Comparison of ENCODE assay signal across 23 cellular contexts in the genomic region with DNA sequence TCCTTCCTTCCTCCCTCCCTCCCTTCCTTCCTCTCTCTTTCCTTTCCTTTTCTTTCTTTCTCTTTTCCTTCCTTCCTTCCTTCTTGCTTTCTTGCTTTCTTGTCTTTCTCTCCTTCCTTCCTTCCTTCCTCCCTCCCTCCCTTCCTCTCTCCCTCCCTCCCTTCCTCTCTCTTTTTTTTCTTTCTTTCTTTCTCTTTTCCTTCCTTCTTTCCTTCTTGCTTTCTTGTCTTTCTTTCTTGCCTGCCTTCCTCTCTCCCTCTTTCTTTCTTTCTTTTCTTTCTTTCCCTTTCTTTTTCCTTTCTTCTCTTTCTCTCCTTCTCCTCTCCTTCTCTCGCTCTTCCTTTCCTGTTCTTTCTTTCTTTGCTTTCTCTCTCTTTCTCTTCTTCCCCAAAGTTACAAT.
DNase-seq lines count a peak whose midpoint lies in the region; ATAC-seq and TF ChIP-seq lines count a peak whose summit lies in the region.
"Had no signal": no experiment of that assay in that cellular context is flagged by ENCODE, and none has a peak within 500 bp of the region (broad histone marks: within the 10 kb centered on the region; RNA-seq: fewer than 3 reads in every experiment).

No MANE protein-coding gene starts in this region.

- TF ChIP-seq POLR2A in gastroesophageal sphincter (IDR thresholded peaks at IDR 0.05) = no peak

- no TSS peak for BruUV-seq in Calu3 (replicated peaks; lab: Mats Ljungman, UMichigan)

- H3K36me3 ChIP-seq in HEK293 (ENCODE audit: control insufficient read depth in 2 of 2, insufficient read depth in 1 of 2, low read length in 2 of 2) (no peaks in the 10 kb centered on the region), gastroesophageal sphincter (no peaks in the 10 kb centered on the region)
- H3K36me3 ChIP-seq: BE2C; BLaER1 treated with 17β-estradiol and CSF1 and Interleukin-3, amounts not matched to agents 10 nM and 100 nM had no signal

- H3K36me3 Mint-ChIP-seq in WTC11 (no peaks in the 10 kb centered on the region), chondrocyte (ENCODE audit: low read depth) (no peaks in the 10 kb centered on the region), osteocyte (ENCODE audit: unreplicated experiment) (no peaks in the 10 kb centered on the region), Calu3 (ENCODE audit: insufficient read depth, unreplicated experiment) (no peaks in the 10 kb centered on the region)
- H3K36me3 Mint-ChIP-seq: CD14-positive monocyte; CD8-positive, alpha-beta memory T cell had no signal

- no peak for TF ChIP-seq CTCF in HEK293 (tag by site-specific recombination; IDR thresholded peaks at IDR 0.05)
- TF ChIP-seq CTCF in WTC11 (IDR thresholded peaks at IDR 0.05) = no peak
- no peak for TF ChIP-seq CTCF in chondrocyte (IDR thresholded peaks at IDR 0.05)
- no peak for TF ChIP-seq CTCF in osteocyte (IDR thresholded peaks at IDR 0.05)
- TF ChIP-seq CTCF in Calu3 (IDR thresholded peaks at IDR 0.05; ENCODE audit: unreplicated experiment) = no peak
- TF ChIP-seq CTCF in gastroesophageal sphincter (IDR thresholded peaks at IDR 0.05) = no peak

- no peaks in the 10 kb centered on the region for H3K27me3 Mint-ChIP-seq in WTC11 (ENCODE audit: low read depth)
- no peaks in the 10 kb centered on the region for H3K27me3 Mint-ChIP-seq in chondrocyte (ENCODE audit: low read depth)
- H3K27me3 Mint-ChIP-seq in osteocyte (ENCODE audit: unreplicated experiment) = no peaks in the 10 kb centered on the region
- no peaks in the 10 kb centered on the region for H3K27me3 Mint-ChIP-seq in Calu3 (ENCODE audit: unreplicated experiment)
- H3K27me3 Mint-ChIP-seq: CD4-positive, alpha-beta T cell; CD8-positive, alpha-beta memory T cell had no signal

- H3K27ac ChIP-seq in HEK293 (ENCODE audit: extremely low read depth, low read depth, low read length) (no peak overlapping the region), gastroesophageal sphincter (no peak overlapping the region)
- H3K27ac ChIP-seq: A549; BLaER1 treated with 17β-estradiol and CSF1 and Interleukin-3, amounts not matched to agents 10 nM and 100 nM had no signal

- H3K4me1 ChIP-seq in HEK293 (ENCODE audit: control insufficient read depth, insufficient read depth, low read length) = no peaks in the 10 kb centered on the region
- peaks cover 0 to 5% (median under 1%) of the 10 kb centered on the region in 3 donors for H3K4me1 ChIP-seq in gastroesophageal sphincter
- H3K4me1 ChIP-seq: A549, BE2C had no signal

- H3K9me3 Mint-ChIP-seq in WTC11 = no peaks in the 10 kb centered on the region
- H3K9me3 Mint-ChIP-seq in chondrocyte (ENCODE audit: low read depth) = no peaks in the 10 kb centered on the region
- H3K9me3 Mint-ChIP-seq in osteocyte (ENCODE audit: unreplicated experiment) = no peaks in the 10 kb centered on the region
- H3K9me3 Mint-ChIP-seq in Calu3 (ENCODE audit: low read depth, unreplicated experiment) = no peaks in the 10 kb centered on the region
- H3K9me3 Mint-ChIP-seq: CD14-positive monocyte; CD4-positive, alpha-beta T cell; CD8-positive, alpha-beta memory T cell; GM23338; H9; HFFc6 had no signal

- H3K4me1 Mint-ChIP-seq in WTC11 = peaks cover 19% of the 10 kb centered on the region
- H3K4me1 Mint-ChIP-seq in chondrocyte (ENCODE audit: low read depth) = peaks cover 31% of the 10 kb centered on the region
- peaks cover 37% of the 10 kb centered on the region for H3K4me1 Mint-ChIP-seq in osteocyte (ENCODE audit: unreplicated experiment)
- no peaks in the 10 kb centered on the region for H3K4me1 Mint-ChIP-seq in Calu3 (ENCODE audit: low read depth, unreplicated experiment)
- H3K4me1 Mint-ChIP-seq: CD14-positive monocyte; CD8-positive, alpha-beta memory T cell had no signal

- no peak overlapping the region for H3K27ac Mint-ChIP-seq in WTC11
- H3K27ac Mint-ChIP-seq in chondrocyte (ENCODE audit: unreplicated experiment) = peak overlapping the region; percentile 14
- H3K27ac Mint-ChIP-seq in osteocyte (ENCODE audit: unreplicated experiment) = peak overlapping the region; percentile 72
- H3K27ac Mint-ChIP-seq in Calu3 (ENCODE audit: unreplicated experiment) = no peak overlapping the region
- H3K27ac Mint-ChIP-seq: CD14-positive monocyte; CD4-positive, alpha-beta T cell; CD8-positive, alpha-beta memory T cell; GM23338; H9; HFFc6 had no signal

- WGBS in gastroesophageal sphincter (ENCODE audit: low coverage in 1 of 2), 2 donors = 91 to 100% methylated on average over 1 of the region's 1 CpG

- intact Hi-C loops in posterior vena cava (cut with DNase I) (no loop called here), Calu3 (cut with micrococcal nuclease; ENCODE audit: unreplicated experiment) (no loop called here)

- DNase-seq in WTC11 (ENCODE audit: low spot score) (no peak), chondrocyte (ENCODE audit: low spot score) (no peak), osteocyte (ENCODE audit: extremely low spot score, unreplicated experiment) (no peak), posterior vena cava (ENCODE audit: low spot score) (no peak), Calu3 (no peak)
- DNase-seq: 8988T; ACHN; AML-193; BE2C; CD4-positive, alpha-beta T cell; CD8-positive, alpha-beta memory T cell; DMS53; DMS79 treated with DMSO at 0.1 percent for 48 hours; GF-D8; H9; HFFc6 had no signal

- H3K4me3 Mint-ChIP-seq in WTC11 (no peak overlapping the region), chondrocyte (ENCODE audit: unreplicated experiment) (no peak overlapping the region), osteocyte (ENCODE audit: unreplicated experiment) (no peak overlapping the region), Calu3 (ENCODE audit: low read depth, unreplicated experiment) (no peak overlapping the region)
- H3K4me3 Mint-ChIP-seq: CD14-positive monocyte; CD4-positive, alpha-beta T cell; CD8-positive, alpha-beta memory T cell; GM23338; H9; HFFc6 had no signal

- H3K9me3 ChIP-seq in HEK293 (ENCODE audit: control insufficient read depth, insufficient read depth, low read depth, low read length) (no peaks in the 10 kb centered on the region), gastroesophageal sphincter (no peaks in the 10 kb centered on the region)
- H3K9me3 ChIP-seq: A549; BE2C; BLaER1 treated with 17β-estradiol and CSF1 and Interleukin-3, amounts not matched to agents 10 nM and 100 nM had no signal

- TF ChIP-seq EP300 in gastroesophageal sphincter (IDR thresholded peaks at IDR 0.05) = no peak

- no peak overlapping the region for H3K4me3 ChIP-seq in HEK293 (ENCODE audit: low read depth, low read length)
- H3K4me3 ChIP-seq in gastroesophageal sphincter = no peak overlapping the region
- H3K4me3 ChIP-seq: A549; BLaER1 treated with 17β-estradiol and CSF1 and Interleukin-3, amounts not matched to agents 10 nM and 100 nM; GM23338 had no signal

- POLR2A ChIA-PET in HEK293 (lab: Yijun Ruan, JAX) = no interaction called here
- POLR2A ChIA-PET in WTC11 (lab: Charles Lee) = no interaction called here

- ATAC-seq in WTC11 = no peak
- no peak for ATAC-seq in gastroesophageal sphincter
- ATAC-seq: A549, HCT116 had no signal

- H3K27me3 ChIP-seq in gastroesophageal sphincter = no peaks in the 10 kb centered on the region
- H3K27me3 ChIP-seq: BE2C; BLaER1 treated with 17β-estradiol and CSF1 and Interleukin-3, amounts not matched to agents 10 nM and 100 nM had no signal

- CTCF ChIA-PET in HEK293 (lab: Yijun Ruan, JAX) = interaction anchor here (0.6 kb wide), 3 partner anchors 34 to 1050 kb away, joined by 3 to 4 read pairs (median 4); no protein-coding TSS in a partner anchor
- CTCF ChIA-PET in WTC11 (lab: Charles Lee) = no interaction called here
- CTCF ChIA-PET in Calu3 (lab: Charles Lee) = no interaction called here

TF ChIP-seq in HEK293, 187 proteins besides CTCF, POLR2A, EP300 and RAD21 (continues in another document):
- TF ChIP-seq ZBTB17 (tag by site-specific recombination; IDR thresholded peaks at IDR 0.05) (no peak), ZNF76 (tag by site-specific recombination; IDR thresholded peaks at IDR 0.05; ENCODE audit: borderline replicate concordance, low read depth) (no peak), ZNF658 (tag by site-specific recombination; IDR thresholded peaks at IDR 0.05) (no peak), ZNF366 (tag by site-specific recombination; conservative IDR thresholded peaks at IDR 0.05) (peak; percentile 71), ZNF324 (tag by site-specific recombination; IDR thresholded peaks at IDR 0.05) (no peak), ZNF600 (tag by site-specific recombination; IDR thresholded peaks at IDR 0.05) (no peak)
- TF ChIP-seq, protein P1, sequence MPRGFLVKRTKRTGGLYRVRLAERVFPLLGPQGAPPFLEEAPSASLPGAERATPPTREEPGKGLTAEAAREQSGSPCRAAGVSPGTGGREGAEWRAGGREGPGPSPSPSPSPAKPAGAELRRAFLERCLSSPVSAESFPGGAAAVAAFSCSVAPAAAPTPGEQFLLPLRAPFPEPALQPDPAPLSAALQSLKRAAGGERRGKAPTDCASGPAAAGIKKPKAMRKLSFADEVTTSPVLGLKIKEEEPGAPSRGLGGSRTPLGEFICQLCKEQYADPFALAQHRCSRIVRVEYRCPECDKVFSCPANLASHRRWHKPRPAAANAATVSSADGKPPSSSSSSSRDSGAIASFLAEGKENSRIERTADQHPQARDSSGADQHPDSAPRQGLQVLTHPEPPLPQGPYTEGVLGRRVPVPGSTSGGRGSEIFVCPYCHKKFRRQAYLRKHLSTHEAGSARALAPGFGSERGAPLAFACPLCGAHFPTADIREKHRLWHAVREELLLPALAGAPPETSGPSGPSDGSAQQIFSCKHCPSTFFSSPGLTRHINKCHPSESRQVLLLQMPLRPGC (tag by site-specific recombination; IDR thresholded peaks at IDR 0.05) = no peak

TF ChIP-seq in WTC11, 78 proteins besides CTCF, POLR2A, EP300 and RAD21 (continues in another document):
- TF ChIP-seq, protein P2, sequence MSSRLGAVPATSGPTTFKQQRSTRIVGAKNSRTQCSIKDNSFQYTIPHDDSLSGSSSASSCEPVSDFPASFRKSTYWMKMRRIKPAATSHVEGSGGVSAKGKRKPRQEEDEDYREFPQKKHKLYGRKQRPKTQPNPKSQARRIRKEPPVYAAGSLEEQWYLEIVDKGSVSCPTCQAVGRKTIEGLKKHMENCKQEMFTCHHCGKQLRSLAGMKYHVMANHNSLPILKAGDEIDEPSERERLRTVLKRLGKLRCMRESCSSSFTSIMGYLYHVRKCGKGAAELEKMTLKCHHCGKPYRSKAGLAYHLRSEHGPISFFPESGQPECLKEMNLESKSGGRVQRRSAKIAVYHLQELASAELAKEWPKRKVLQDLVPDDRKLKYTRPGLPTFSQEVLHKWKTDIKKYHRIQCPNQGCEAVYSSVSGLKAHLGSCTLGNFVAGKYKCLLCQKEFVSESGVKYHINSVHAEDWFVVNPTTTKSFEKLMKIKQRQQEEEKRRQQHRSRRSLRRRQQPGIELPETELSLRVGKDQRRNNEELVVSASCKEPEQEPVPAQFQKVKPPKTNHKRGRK (CRISPR knock-in tag; IDR thresholded peaks at IDR 0.05; ENCODE audit: borderline replicate concordance) = peak; percentile 87

Comparison
In these comparisons a context has a peak if more than half of its experiments do, and no peak if none do; other contexts are left out.
1. H3K27ac Mint-ChIP-seq: peak in chondrocyte (single experiment) and osteocyte (single experiment); none in WTC11 (single experiment) and Calu3 (single experiment).